ENCODE assay signal across 8 cellular contexts in genomic region chr14:24801024-24801423, GRCh38.
"Had no signal": no experiment of that assay in that cellular context is flagged by ENCODE, and none has a peak within 500 bp of the region (broad histone marks: within the 10 kb centered on the region; RNA-seq: fewer than 3 reads in every experiment).

No MANE protein-coding gene starts in this region.

- H3K4me3 ChIP-seq: GM12878 had no signal

- ATAC-seq: GM12878 had no signal

- DNase-seq: GDM1, GF-D8 had no signal

- FAIRE-seq: G401.6, GM12878, GM12891, GM12892, GM18507, GM19239 had no signal
